1 cellular context compared by ENCODE assay signal in genomic region chr3:129314757-129315385, GRCh38.
A peak's percentile ranks its signal among the peaks of the same experiment; 100 is the strongest.
TF ChIP-seq lines count a peak whose summit lies in the region.

No MANE protein-coding gene starts in this region.

TF ChIP-seq in HepG2, 621 proteins besides CTCF, POLR2A, EP300 and RAD21 (continued from another document and continues in another):
- TF ChIP-seq ZNF142 (CRISPR knock-in tag; IDR thresholded peaks at IDR 0.05) (no peak), TRIM22 (IDR thresholded peaks at IDR 0.05) (no peak), ZNF547 (CRISPR knock-in tag; IDR thresholded peaks at IDR 0.05) (no peak), CREB3 (CRISPR knock-in tag; IDR thresholded peaks at IDR 0.05) (no peak), SKIL (CRISPR knock-in tag; IDR thresholded peaks at IDR 0.05; ENCODE audit: borderline replicate concordance) (no peak), ZNF512 (CRISPR knock-in tag; IDR thresholded peaks at IDR 0.05) (no peak), ZNF121 (CRISPR knock-in tag; IDR thresholded peaks at IDR 0.05) (no peak), FOXP4 (CRISPR knock-in tag; IDR thresholded peaks at IDR 0.05) (no peak), ZBTB20 (CRISPR knock-in tag; IDR thresholded peaks at IDR 0.05; ENCODE audit: borderline replicate concordance, low read depth) (no peak), ZNF784 (CRISPR knock-in tag; IDR thresholded peaks at IDR 0.05; ENCODE audit: borderline replicate concordance) (no peak), ZNF468 (CRISPR knock-in tag; IDR thresholded peaks at IDR 0.05) (no peak), MED8 (CRISPR knock-in tag; IDR thresholded peaks at IDR 0.05; ENCODE audit: insufficient replicate concordance) (no peak), SNAI1 (CRISPR knock-in tag; IDR thresholded peaks at IDR 0.05; ENCODE audit: borderline replicate concordance) (no peak), IKZF1 (IDR thresholded peaks at IDR 0.05) (no peak), GRHL1 (CRISPR knock-in tag; conservative IDR thresholded peaks at IDR 0.05) (no peak), ZNF574 (CRISPR knock-in tag; IDR thresholded peaks at IDR 0.05) (peak; percentile 52), MXI1 (IDR thresholded peaks at IDR 0.05; ENCODE audit: borderline replicate concordance, low read depth, low read length) (peak; percentile 96), ZNF773 (CRISPR knock-in tag; IDR thresholded peaks at IDR 0.05; ENCODE audit: borderline replicate concordance) (no peak), PRDM4 (CRISPR knock-in tag; IDR thresholded peaks at IDR 0.05; ENCODE audit: borderline replicate concordance) (no peak), GLMP (CRISPR knock-in tag; IDR thresholded peaks at IDR 0.05; ENCODE audit: borderline replicate concordance) (no peak), MAFF (IDR thresholded peaks at IDR 0.05; ENCODE audit: low read depth, low read length) (no peak), ZNF335 (CRISPR knock-in tag; IDR thresholded peaks at IDR 0.05) (no peak), HOXA9 (CRISPR knock-in tag; IDR thresholded peaks at IDR 0.05; ENCODE audit: borderline replicate concordance) (no peak), RFX1 (IDR thresholded peaks at IDR 0.05) (peak; percentile 96), DBP (CRISPR knock-in tag; IDR thresholded peaks at IDR 0.05; ENCODE audit: not compliant biosample characterization) (no peak), TCF12 (IDR thresholded peaks at IDR 0.05) (no peak), TCF12 (CRISPR knock-in tag; IDR thresholded peaks at IDR 0.05) (no peak), CREM (IDR thresholded peaks at IDR 0.05) (peak; percentile 39; the same call in 1 of the 2 replicates), CREM (CRISPR knock-in tag; IDR thresholded peaks at IDR 0.05) (no peak)
